8 cellular contexts compared by ENCODE assay signal in genomic region chr15:66883322-66883911, GRCh38.
A peak's percentile ranks its signal among the peaks of the same experiment; 100 is the strongest.
DNase-seq lines count a peak whose midpoint lies in the region; ATAC-seq, FAIRE-seq and TF ChIP-seq lines count a peak whose summit lies in the region.

No MANE protein-coding gene starts in this region.

- H3K9ac ChIP-seq in endothelial cell of umbilical vein (replicated peaks; ENCODE audit: extremely low read depth, insufficient read depth, low read length): peak overlapping the region; percentile 64
- H3K9ac ChIP-seq in mesenchymal stem cell (ENCODE audit: low read length): peak overlapping the region; percentile 67

- TF ChIP-seq CTCF in BJ (IDR thresholded peaks at IDR 0.05; ENCODE audit: insufficient read depth, low read depth, low read length) (no peak), endothelial cell of umbilical vein (IDR thresholded peaks at IDR 0.05; ENCODE audit: extremely low read depth in 1 of 2, insufficient read depth in 1 of 2, low read depth in 1 of 2, low read length in 2 of 2) (no peak)

- peak overlapping the region; percentile 78 for H3K27ac ChIP-seq in endothelial cell of umbilical vein (ENCODE audit: insufficient read depth, low read depth, low read length)
- peak overlapping the region; percentile 91 for H3K27ac ChIP-seq in mesenchymal stem cell (ENCODE audit: low read length, poor library complexity, severe bottlenecking)
- peak overlapping the region in 1 of 2 donors; percentile 75 for H3K27ac ChIP-seq in aorta (ENCODE audit: low read depth in 1 of 2, low read length in 2 of 2)

- H2BK120ac ChIP-seq in mesenchymal stem cell (ENCODE audit: low read depth, low read length): no peak overlapping the region

- H3K9me3 ChIP-seq in endothelial cell of umbilical vein (replicated peaks; ENCODE audit: control insufficient read depth, insufficient read depth, low read length) (no peaks in the 10 kb centered on the region), mesenchymal stem cell (ENCODE audit: control insufficient read depth, low read length) (no peaks in the 10 kb centered on the region), aorta (ENCODE audit: control insufficient read depth, low read length) (no peaks in the 10 kb centered on the region)

- no peaks in the 10 kb centered on the region for H3K79me2 ChIP-seq in endothelial cell of umbilical vein (ENCODE audit: control insufficient read depth, insufficient read depth, low read length)

- no peaks in the 10 kb centered on the region for H3K9me1 ChIP-seq in endothelial cell of umbilical vein (replicated peaks; ENCODE audit: control insufficient read depth, extremely low read depth, insufficient read depth, low read length)

- H4K91ac ChIP-seq in mesenchymal stem cell (ENCODE audit: low read length): no peak overlapping the region

- 0% methylated on average over 10 of the region's 10 CpGs for WGBS in mesenchymal stem cell
- WGBS in aorta, 2 donors: 2 to 3% methylated on average over 10 of the region's 10 CpGs

- CTCF ChIA-PET in BJ (lab: Yijun Ruan, JAX): interaction anchor here (0.6 to 1.2 kb wide), 4 partner anchors 10 to 227 kb away, joined by 3 to 4 read pairs (median 3); no protein-coding TSS in a partner anchor
- CTCF ChIA-PET in endothelial cell of umbilical vein (lab: Charles Lee): interaction anchor here (0.7 to 1.7 kb wide), 12 partner anchors 9 to 265 kb away, joined by 3 to 30 read pairs (median 3); no protein-coding TSS in a partner anchor

- no peak overlapping the region for H2BK12ac ChIP-seq in mesenchymal stem cell (ENCODE audit: low read length in 2 of 2)

- H4K8ac ChIP-seq in mesenchymal stem cell (ENCODE audit: low read length): no peak overlapping the region

- no peak overlapping the region for H3K4ac ChIP-seq in mesenchymal stem cell (ENCODE audit: low read depth in 1 of 2, low read length in 2 of 2)

- POLR2A ChIA-PET in BJ (lab: Charles Lee) (no interaction called here), endothelial cell of umbilical vein (lab: Charles Lee) (no interaction called here)

- no peak overlapping the region for H3K4me3 ChIP-seq in BJ (ENCODE audit: low read depth, low read length)
- no peak overlapping the region for H3K4me3 ChIP-seq in endothelial cell of umbilical vein (replicated peaks in 1 of 3; ENCODE audit: insufficient read depth in 1 of 3, low read depth in 1 of 3, low read length in 3 of 3)
- H3K4me3 ChIP-seq in mesenchymal stem cell (ENCODE audit: insufficient read depth in 1 of 2, low read depth in 1 of 2, low read length in 2 of 2): no peak overlapping the region
- H3K4me3 ChIP-seq in aorta (ENCODE audit: low read length in 2 of 2): no peak overlapping the region

- H4K20me1 ChIP-seq in endothelial cell of umbilical vein (replicated peaks; ENCODE audit: control insufficient read depth, extremely low read depth, insufficient read depth, low read length): no peaks in the 10 kb centered on the region

- H3K36me3 ChIP-seq in BJ (ENCODE audit: control insufficient read depth, insufficient read depth, low read length) (no peaks in the 10 kb centered on the region), endothelial cell of umbilical vein (ENCODE audit: control insufficient read depth in 2 of 2, extremely low read depth in 1 of 2, insufficient read depth in 2 of 2, low read length in 2 of 2) (no peaks in the 10 kb centered on the region), mesenchymal stem cell (ENCODE audit: control insufficient read depth in 1 of 2, insufficient read depth in 2 of 2, low read depth in 1 of 2, low read length in 2 of 2) (no peaks in the 10 kb centered on the region), aorta (ENCODE audit: control insufficient read depth in 1 of 2, insufficient read depth in 2 of 2, low read length in 1 of 2) (no peaks in the 10 kb centered on the region)

- peak; percentile 97 for FAIRE-seq in endothelial cell of umbilical vein (lab: Jason Lieb, UNC)

- H2BK5ac ChIP-seq in mesenchymal stem cell (ENCODE audit: low read depth, low read length, poor library complexity, severe bottlenecking): no peak overlapping the region

- H3K14ac ChIP-seq in mesenchymal stem cell (ENCODE audit: low read length in 2 of 2): no peak overlapping the region

- intact Hi-C loops in endothelial cell of umbilical vein (cut with micrococcal nuclease) (loop anchor here (1.0 kb wide), 1 partner anchor 20 kb away; no protein-coding TSS in a partner anchor), aorta (cut with DNase I) (loop anchor here in 1 of 2 donors (5.0 kb wide), 1 partner anchor 36 kb away; no protein-coding TSS in a partner anchor)

- peak; percentile 100 for DNase-seq in BJ (ENCODE audit: low read depth)
- peak; percentile 84 to 91 for DNase-seq in NCI-H446 (lab: John Stamatoyannopoulos, UW)
- peak; percentile 99 for DNase-seq in endothelial cell of umbilical vein (ENCODE audit: low read depth, low spot score)
- peak; percentile 99 for DNase-seq in mesenchymal stem cell
- DNase-seq in aorta: peak; percentile 95 to 96
- DNase-seq in NCI-H1436 treated with DMSO at 0.1 percent for 48 hours (lab: John Stamatoyannopoulos, UW): no peak
- no peak for DNase-seq in DMS153 (lab: John Stamatoyannopoulos, UW)

- H3K27me3 ChIP-seq in BJ (ENCODE audit: control insufficient read depth, insufficient read depth, low read length): no peaks in the 10 kb centered on the region
- no peaks in the 10 kb centered on the region for H3K27me3 ChIP-seq in endothelial cell of umbilical vein (ENCODE audit: control insufficient read depth in 2 of 2, insufficient read depth in 2 of 2, low read length in 2 of 2)
- H3K27me3 ChIP-seq in mesenchymal stem cell (ENCODE audit: control insufficient read depth in 1 of 2, insufficient read depth in 1 of 2, low read length in 2 of 2): no peaks in the 10 kb centered on the region
- no peaks in the 10 kb centered on the region for H3K27me3 ChIP-seq in aorta (ENCODE audit: control insufficient read depth in 1 of 2, insufficient read depth in 2 of 2, low read length in 1 of 2)

- no peak overlapping the region for H3K18ac ChIP-seq in mesenchymal stem cell (ENCODE audit: low read depth in 1 of 2, low read length in 2 of 2)

- no peak overlapping the region for H2AK5ac ChIP-seq in mesenchymal stem cell (ENCODE audit: low read length, severe bottlenecking)

- H3K23ac ChIP-seq in mesenchymal stem cell (ENCODE audit: low read length in 2 of 2): no peak overlapping the region

- H3K79me1 ChIP-seq in mesenchymal stem cell (replicated peaks; ENCODE audit: low read length, poor library complexity, severe bottlenecking): no peaks in the 10 kb centered on the region

- dilution Hi-C loops in endothelial cell of umbilical vein (cut with MboI; ENCODE audit: extremely low pct_ligation_motif_present, low sequenced_read_pairs): no loop called here

- TF ChIP-seq POLR2A in endothelial cell of umbilical vein (IDR thresholded peaks at IDR 0.05; ENCODE audit: low read depth, low read length): no peak

- H3K4me2 ChIP-seq in endothelial cell of umbilical vein (ENCODE audit: insufficient read depth, low read length): peak overlapping the region; percentile 55
- H3K4me2 ChIP-seq in mesenchymal stem cell (ENCODE audit: low read length, poor library complexity, severe bottlenecking): no peak overlapping the region

- no TSS peak for BruUV-seq in endothelial cell of umbilical vein (replicated peaks; lab: Mats Ljungman, UMichigan)

- ATAC-seq in aorta (ENCODE audit: low FRiP score) (peak; percentile 90), HG02973 (IDR thresholded peaks at IDR 0.05; ENCODE audit: unreplicated experiment) (no peak)

- H3K4me1 ChIP-seq in endothelial cell of umbilical vein (ENCODE audit: control insufficient read depth, extremely low read depth, insufficient read depth, low read length): peaks cover 25% of the 10 kb centered on the region
- peaks cover 31% of the 10 kb centered on the region for H3K4me1 ChIP-seq in mesenchymal stem cell (ENCODE audit: control insufficient read depth, insufficient read depth, low read depth, low read length)
- no peaks in the 10 kb centered on the region for H3K4me1 ChIP-seq in aorta (ENCODE audit: control insufficient read depth in 1 of 2, insufficient read depth in 2 of 2, low read length in 2 of 2)

- H2BK15ac ChIP-seq in mesenchymal stem cell (ENCODE audit: low read depth, poor library complexity, severe bottlenecking): no peak overlapping the region

- peak overlapping the region; percentile 62 for H2AFZ ChIP-seq in endothelial cell of umbilical vein (ENCODE audit: low read depth, low read length)
- no peak overlapping the region for H2AFZ ChIP-seq in mesenchymal stem cell (ENCODE audit: low read depth, low read length)

TF ChIP-seq in endothelial cell of umbilical vein, 7 proteins besides CTCF, POLR2A, EP300 and RAD21:
- TF ChIP-seq JUN (IDR thresholded peaks at IDR 0.05; ENCODE audit: borderline replicate concordance, insufficient read depth, insufficient read length, low read depth): peak; percentile 78
- TF ChIP-seq, protein P1, sequence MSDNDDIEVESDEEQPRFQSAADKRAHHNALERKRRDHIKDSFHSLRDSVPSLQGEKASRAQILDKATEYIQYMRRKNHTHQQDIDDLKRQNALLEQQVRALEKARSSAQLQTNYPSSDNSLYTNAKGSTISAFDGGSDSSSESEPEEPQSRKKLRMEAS (IDR thresholded peaks at IDR 0.05; ENCODE audit: insufficient read depth, insufficient read length): no peak
- TF ChIP-seq MYC (IDR thresholded peaks at IDR 0.05; ENCODE audit: low read depth, low read length): no peak
- no peak for TF ChIP-seq EZH2 (IDR thresholded peaks at IDR 0.05; ENCODE audit: borderline replicate concordance, low read depth, low read length, severe bottlenecking)
- peak; percentile 74 for TF ChIP-seq FOS (IDR thresholded peaks at IDR 0.05; ENCODE audit: borderline replicate concordance, insufficient read depth, low read length)
- peak; percentile 59 for TF ChIP-seq POLR2AphosphoS5 (IDR thresholded peaks at IDR 0.05; ENCODE audit: insufficient read depth, low read depth, low read length)
- no peak for TF ChIP-seq GATA2 (IDR thresholded peaks at IDR 0.05; ENCODE audit: insufficient read depth, insufficient read length, low read depth, low read length)

Comparison
In these comparisons a context has a peak if more than half of its experiments do, and no peak if none do; other contexts are left out.
1. DNase-seq: peak in BJ (single experiment), NCI-H446 (2 of 2), endothelial cell of umbilical vein (single experiment), mesenchymal stem cell (single experiment) and aorta (2 of 2); none in NCI-H1436 treated with DMSO at 0.1 percent for 48 hours (single experiment) and DMS153 (single experiment).